10 cellular contexts compared by ENCODE assay signal in the genomic region with DNA sequence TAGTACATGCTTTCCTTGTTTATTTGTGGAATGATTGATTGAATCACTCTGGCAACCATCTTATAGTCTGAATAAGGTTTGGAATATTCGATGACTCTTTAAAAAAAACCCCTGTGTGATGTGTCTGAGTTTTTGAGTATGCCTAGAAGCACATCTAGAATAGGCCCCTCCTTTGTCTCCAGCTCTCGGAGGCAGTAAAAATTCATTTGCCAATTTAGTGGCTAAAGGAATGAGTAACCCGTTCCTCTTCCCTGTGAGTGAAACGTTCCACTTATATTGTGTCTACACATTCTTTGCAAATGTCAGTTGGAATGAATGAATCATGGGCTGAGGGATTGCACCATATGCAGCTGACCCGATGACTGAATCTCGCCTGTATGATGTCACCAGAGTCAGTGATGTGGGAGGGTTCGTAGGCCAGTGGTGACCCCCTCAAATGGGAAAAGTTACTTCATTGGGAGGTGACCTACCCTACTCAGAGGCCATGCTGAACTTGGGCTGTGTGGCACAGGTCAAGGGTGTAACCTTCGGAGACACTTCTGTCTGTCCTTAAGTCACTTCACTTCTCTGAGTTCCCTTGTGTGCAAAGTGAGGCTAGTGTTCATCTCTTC. TPM values are rescaled to one million over a fixed set of nuclear protein-coding genes. Genes with fewer than 3 reads are reported as not detected.
DNase-seq lines count a peak whose midpoint lies in the region; FAIRE-seq and TF ChIP-seq lines count a peak whose summit lies in the region.
"Had no signal": no experiment of that assay in that cellular context is flagged by ENCODE, and none has a peak within 500 bp of the region (broad histone marks: within the 10 kb centered on the region; RNA-seq: fewer than 3 reads in every experiment).

No MANE protein-coding gene starts in this region.

- H3K4me3 ChIP-seq in AG04449 (ENCODE audit: low read depth, low read length) (no peak overlapping the region), HL-60 (replicated peaks; ENCODE audit: insufficient read depth, low read length) (no peak overlapping the region)

- TF ChIP-seq CTCF in AG04449 (IDR thresholded peaks at IDR 0.05; ENCODE audit: insufficient read depth, low read length, missing control alignments) (no peak), HL-60 (IDR thresholded peaks at IDR 0.05; ENCODE audit: insufficient read depth, low read length) (no peak)

- POLR2A ChIA-PET in AG04449 (lab: Yijun Ruan, JAX), result interaction anchor here (1.0 to 1.4 kb wide), 6 partner anchors 22 to 409 kb away, joined by 3 to 6 read pairs (median 4); partner anchors contain the start of genes BCAS4, DPM1 and MOCS3

- peaks cover 16% of the 10 kb centered on the region for H3K4me1 Mint-ChIP-seq in activated T-helper 1 cell treated with anti-CD3 and anti-CD28 coated beads, Interleukin-12 subunit alpha, Interleukin-12 subunit beta, Interleukin-2, Interleukin-4 antibody, amounts not matched to agents 30 ng/mL and 10 ng/mL and 1 ng/mL, durations not matched to agents 14 hours and 24 hours and 36 hours (ENCODE audit: low read depth)

- peaks cover 11% of the 10 kb centered on the region for H3K27me3 Mint-ChIP-seq in activated T-helper 1 cell treated with anti-CD3 and anti-CD28 coated beads, Interleukin-12 subunit alpha, Interleukin-12 subunit beta, Interleukin-2, Interleukin-4 antibody, amounts not matched to agents 30 ng/mL and 10 ng/mL and 1 ng/mL, durations not matched to agents 14 hours and 24 hours and 36 hours (ENCODE audit: insufficient read depth)

- H3K27me3 ChIP-seq in HL-60 (ENCODE audit: insufficient read depth, poor library complexity, severe bottlenecking), result peaks cover 2% of the 10 kb centered on the region

- TF ChIP-seq POLR2A in GM12892 (IDR thresholded peaks at IDR 0.05; ENCODE audit: low read depth, low read length), result no peak

- peak overlapping the region; percentile 93 for H3K27ac Mint-ChIP-seq in activated T-helper 1 cell treated with anti-CD3 and anti-CD28 coated beads, Interleukin-12 subunit alpha, Interleukin-12 subunit beta, Interleukin-2, Interleukin-4 antibody, amounts not matched to agents 30 ng/mL and 10 ng/mL and 1 ng/mL, durations not matched to agents 14 hours and 24 hours and 36 hours
- H3K27ac Mint-ChIP-seq: nephron had no signal

- no peaks in the 10 kb centered on the region for H3K9me3 Mint-ChIP-seq in activated T-helper 1 cell treated with anti-CD3 and anti-CD28 coated beads, Interleukin-12 subunit alpha, Interleukin-12 subunit beta, Interleukin-2, Interleukin-4 antibody, amounts not matched to agents 30 ng/mL and 10 ng/mL and 1 ng/mL, durations not matched to agents 14 hours and 24 hours and 36 hours

- CTCF ChIA-PET in AG04449 (lab: Yijun Ruan, JAX), result interaction anchor here (0.8 to 14.9 kb wide), 22 partner anchors 9 to 644 kb away, joined by 3 to 626 read pairs (median 10); partner anchors contain the start of gene BCAS4

- intact Hi-C loops in activated T-helper 1 cell treated with anti-CD3 and anti-CD28 coated beads, Interleukin-12 subunit alpha, Interleukin-12 subunit beta, Interleukin-2, Interleukin-4 antibody, amounts not matched to agents 30 ng/mL and 10 ng/mL and 1 ng/mL, durations not matched to agents 14 hours and 24 hours and 36 hours (cut with micrococcal nuclease), result loop anchor here (1.0 to 10.0 kb wide), 8 partner anchors 49 to 825 kb away; partner anchors contain the start of genes ADNP, BCAS4 and SALL4

- DNase-seq in AG04449 (ENCODE audit: low read depth, low spot score) (peak; percentile 99), HL-60 (ENCODE audit: low read depth in 1 of 2, low spot score in 1 of 2) (peak; percentile 43 to 95), kidney glomerular epithelial cell (lab: John Stamatoyannopoulos, UW) (peak; percentile 92), NCI-H524 (lab: John Stamatoyannopoulos, UW) (no peak), GM12892 (ENCODE audit: insufficient read length) (no peak), NCI-H446 treated with DMSO at 0.1 percent for 48 hours (lab: John Stamatoyannopoulos, UW) (no peak), GDM1 (lab: John Stamatoyannopoulos, UW) (no peak)
- no peak for DNase-seq in activated T-helper 1 cell treated with anti-CD3 and anti-CD28 coated beads, Interleukin-12 subunit alpha, Interleukin-12 subunit beta, Interleukin-2, Interleukin-4 antibody, amounts not matched to agents 30 ng/mL and 10 ng/mL and 1 ng/mL, durations not matched to agents 14 hours and 24 hours and 36 hours (ENCODE audit: low spot score)
- DNase-seq: Kasumi-1 had no signal

- no peaks in the 10 kb centered on the region for H3K36me3 Mint-ChIP-seq in activated T-helper 1 cell treated with anti-CD3 and anti-CD28 coated beads, Interleukin-12 subunit alpha, Interleukin-12 subunit beta, Interleukin-2, Interleukin-4 antibody, amounts not matched to agents 30 ng/mL and 10 ng/mL and 1 ng/mL, durations not matched to agents 14 hours and 24 hours and 36 hours (ENCODE audit: low read depth)

- H3K27ac ChIP-seq in HL-60 (replicated peaks), result no peak overlapping the region

- no peak for FAIRE-seq in GM12892 (lab: Jason Lieb, UNC)

- peak overlapping the region; percentile 37 for H3K4me3 Mint-ChIP-seq in activated T-helper 1 cell treated with anti-CD3 and anti-CD28 coated beads, Interleukin-12 subunit alpha, Interleukin-12 subunit beta, Interleukin-2, Interleukin-4 antibody, amounts not matched to agents 30 ng/mL and 10 ng/mL and 1 ng/mL, durations not matched to agents 14 hours and 24 hours and 36 hours
- H3K4me3 Mint-ChIP-seq: nephron had no signal

RNA-seq across cellular contexts. Expression of gene MOCS3, which starts 21.6 kb away (rescaled TPM):
- 6.2 and 6.7 TPM in 2 replicates for total RNA-seq in activated T-helper 1 cell treated with anti-CD3 and anti-CD28 coated beads, Interleukin-12 subunit alpha, Interleukin-12 subunit beta, Interleukin-2, Interleukin-4 antibody, amounts not matched to agents 30 ng/mL and 10 ng/mL and 1 ng/mL, durations not matched to agents 14 hours and 24 hours and 36 hours
- 1.9 TPM for polyA plus RNA-seq in GM12892 (2012; ENCODE audit: missing spikeins)

RNA-seq across cellular contexts. Expression of gene DPM1, which starts 21.8 kb away (rescaled TPM):
- 54.6 and 61.2 TPM in 2 replicates for total RNA-seq in activated T-helper 1 cell treated with anti-CD3 and anti-CD28 coated beads, Interleukin-12 subunit alpha, Interleukin-12 subunit beta, Interleukin-2, Interleukin-4 antibody, amounts not matched to agents 30 ng/mL and 10 ng/mL and 1 ng/mL, durations not matched to agents 14 hours and 24 hours and 36 hours
- polyA plus RNA-seq in GM12892 (2012; ENCODE audit: missing spikeins), result 90.4 TPM

RNA-seq across cellular contexts. Expression of gene KCNG1, which starts 42.7 kb away (rescaled TPM):
- 2.8 and 3.1 TPM in 2 replicates for total RNA-seq in activated T-helper 1 cell treated with anti-CD3 and anti-CD28 coated beads, Interleukin-12 subunit alpha, Interleukin-12 subunit beta, Interleukin-2, Interleukin-4 antibody, amounts not matched to agents 30 ng/mL and 10 ng/mL and 1 ng/mL, durations not matched to agents 14 hours and 24 hours and 36 hours
- polyA plus RNA-seq in GM12892 (2012; ENCODE audit: missing spikeins), result not detected

RNA-seq across cellular contexts. Expression of gene ADNP, which starts 48.9 kb away (rescaled TPM):
- 77.4 and 85.8 TPM in 2 replicates for total RNA-seq in activated T-helper 1 cell treated with anti-CD3 and anti-CD28 coated beads, Interleukin-12 subunit alpha, Interleukin-12 subunit beta, Interleukin-2, Interleukin-4 antibody, amounts not matched to agents 30 ng/mL and 10 ng/mL and 1 ng/mL, durations not matched to agents 14 hours and 24 hours and 36 hours
- 38.1 TPM for polyA plus RNA-seq in GM12892 (2012; ENCODE audit: missing spikeins)

Comparison
In these comparisons a context has a peak if more than half of its experiments do, and no peak if none do; other contexts are left out.
1. DNase-seq: peak in AG04449 (single experiment), HL-60 (2 of 2) and kidney glomerular epithelial cell (single experiment); none in activated T-helper 1 cell treated with anti-CD3 and anti-CD28 coated beads, Interleukin-12 subunit alpha, Interleukin-12 subunit beta, Interleukin-2, Interleukin-4 antibody, amounts not matched to agents 30 ng/mL and 10 ng/mL and 1 ng/mL, durations not matched to agents 14 hours and 24 hours and 36 hours (single experiment), NCI-H524 (0 of 2), GM12892 (single experiment), NCI-H446 treated with DMSO at 0.1 percent for 48 hours (single experiment) and GDM1 (single experiment).